In the genomic region with DNA sequence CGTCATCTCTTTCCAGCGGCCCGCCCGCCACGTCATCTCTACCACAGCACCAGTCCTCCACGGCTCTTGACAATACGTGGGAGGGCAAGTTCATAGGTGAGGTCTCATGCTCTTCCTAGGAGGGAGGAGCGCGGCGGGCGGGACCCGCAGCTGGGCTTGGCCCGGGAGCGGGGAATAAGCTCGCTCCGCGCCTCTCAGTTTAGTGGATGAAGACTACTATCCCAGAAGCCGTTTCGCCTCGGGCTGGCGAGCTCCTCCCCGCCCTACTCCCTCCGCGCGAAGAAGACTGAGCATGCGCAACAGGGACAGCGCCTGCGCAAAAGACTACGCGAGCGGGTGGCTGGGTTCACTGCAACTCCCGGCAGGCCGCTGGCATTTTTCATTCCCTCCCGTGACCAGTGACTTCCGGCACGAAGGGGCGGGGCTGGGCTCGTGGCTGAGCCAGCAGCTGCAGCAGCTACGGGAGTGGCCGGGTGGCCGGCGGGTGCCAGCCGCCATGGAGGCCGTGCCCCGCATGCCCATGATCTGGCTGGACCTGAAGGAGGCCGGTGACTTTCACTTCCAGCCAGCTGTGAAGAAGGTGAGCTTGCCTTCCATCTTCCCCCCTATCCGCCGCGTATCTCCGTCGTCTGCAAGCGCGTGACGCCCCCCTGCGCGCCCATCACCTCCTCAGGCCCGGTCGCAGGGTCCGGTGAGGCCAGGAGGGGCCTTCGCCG, we compare ENCODE assay signal across 1 cellular context.
TF ChIP-seq lines count a peak whose summit lies in the region.

Gene PTPN23, plus strand, starts transcription at position 421 of the 716 bp plus-strand sequence. Its CDS starts 76 bp downstream, at position 497.

TF ChIP-seq in K562, 482 proteins besides CTCF, POLR2A, EP300 and RAD21 (continued from another document and continues in another):
- TF ChIP-seq NCOR1 (IDR thresholded peaks at IDR 0.05) (no peak), GATAD2A (IDR thresholded peaks at IDR 0.05) (peak; percentile 58; the same call in 1 of the 2 replicates), ZKSCAN3 (CRISPR knock-in tag; IDR thresholded peaks at IDR 0.05) (no peak), SOX6 (IDR thresholded peaks at IDR 0.05) (peak; percentile 56), ZEB2 (IDR thresholded peaks at IDR 0.05) (peak; percentile 65), PBX2 (CRISPR knock-in tag; IDR thresholded peaks at IDR 0.05; ENCODE audit: low read depth) (no peak), PBX2 (tag; conservative IDR thresholded peaks at IDR 0.05; ENCODE audit: low read depth) (peak; percentile 59), RNF219 (CRISPR knock-in tag; IDR thresholded peaks at IDR 0.05) (no peak), KDM4B (IDR thresholded peaks at IDR 0.05; ENCODE audit: borderline replicate concordance in 2 of 2, low read depth in 1 of 2) (peak in 1 of 2 experiments; percentile 92; a peak in 2 of 4 replicates), MTA1 (IDR thresholded peaks at IDR 0.05; ENCODE audit: borderline replicate concordance) (0 out of 2 replicates have a peak, but pooled peaks have one; percentile 69), SIN3B (IDR thresholded peaks at IDR 0.05; ENCODE audit: low read depth) (peak; percentile 27; the same call in 1 of the 2 replicates), NR2C2 (CRISPR knock-in tag; IDR thresholded peaks at IDR 0.05) (peak; percentile 90), NR2C2 (tag; IDR thresholded peaks at IDR 0.05) (peak; percentile 97), ZNF444 (CRISPR knock-in tag; IDR thresholded peaks at IDR 0.05) (0 out of 2 replicates have a peak, but pooled peaks have one; percentile 17), SNAPC5 (CRISPR knock-in tag; IDR thresholded peaks at IDR 0.05) (no peak), POLR3A (IDR thresholded peaks at IDR 0.05; ENCODE audit: borderline replicate concordance, extremely low read depth, insufficient read depth, insufficient read length) (no peak), BMI1 (IDR thresholded peaks at IDR 0.05; ENCODE audit: low read length) (no peak), YY1 (IDR thresholded peaks at IDR 0.05; ENCODE audit: borderline replicate concordance in 1 of 3, control insufficient read depth in 1 of 3, extremely low read depth in 1 of 3, insufficient read depth in 3 of 3, insufficient read length in 1 of 3, insufficient replicate concordance in 2 of 3, low read depth in 1 of 3, low read length in 2 of 3) (peak in 2 of 3 experiments; percentile 25 to 71), SP1 (CRISPR knock-in tag; IDR thresholded peaks at IDR 0.05) (peak; percentile 97), HCFC1 (IDR thresholded peaks at IDR 0.05; ENCODE audit: low read depth, low read length) (peak; percentile 88), CCAR2 (IDR thresholded peaks at IDR 0.05; ENCODE audit: low read depth, low read length) (no peak), SRF (CRISPR knock-in tag; IDR thresholded peaks at IDR 0.05) (peak in 1 of 2 experiments; percentile 57; a peak in 1 of 4 replicates), MBD1 (CRISPR knock-in tag; IDR thresholded peaks at IDR 0.05) (no peak), ZNF76 (CRISPR knock-in tag; IDR thresholded peaks at IDR 0.05; ENCODE audit: borderline replicate concordance) (no peak; the same call in 1 of the 2 replicates), SNRNP70 (optimal IDR thresholded peaks at IDR 0.05; ENCODE audit: low read depth, low read length) (no peak), ZNF124 (CRISPR knock-in tag; IDR thresholded peaks at IDR 0.05) (no peak), NFXL1 (CRISPR knock-in tag; IDR thresholded peaks at IDR 0.05) (no peak), SIX5 (IDR thresholded peaks at IDR 0.05; ENCODE audit: borderline replicate concordance in 1 of 2, insufficient read depth in 1 of 2, low read depth in 1 of 2, low read length in 2 of 2) (peak; percentile 56 to 62; a peak in 3 of 4 replicates), U2AF1 (optimal IDR thresholded peaks at IDR 0.05; ENCODE audit: low read depth, low read length) (peak; percentile 62), GTF2E2 (tag; IDR thresholded peaks at IDR 0.05) (no peak), SAFB (IDR thresholded peaks at IDR 0.05; ENCODE audit: borderline replicate concordance, low read depth, low read length) (peak; percentile 67; the same call in 1 of the 2 replicates), MXI1 (IDR thresholded peaks at IDR 0.05; ENCODE audit: low read depth, low read length) (peak; percentile 93), VEZF1 (CRISPR knock-in tag; IDR thresholded peaks at IDR 0.05) (peak; percentile 98), HSF4 (CRISPR knock-in tag; IDR thresholded peaks at IDR 0.05; ENCODE audit: borderline replicate concordance) (no peak), RBM39 (optimal IDR thresholded peaks at IDR 0.05; ENCODE audit: low read depth, low read length) (no peak)
- TF ChIP-seq, protein P1, sequence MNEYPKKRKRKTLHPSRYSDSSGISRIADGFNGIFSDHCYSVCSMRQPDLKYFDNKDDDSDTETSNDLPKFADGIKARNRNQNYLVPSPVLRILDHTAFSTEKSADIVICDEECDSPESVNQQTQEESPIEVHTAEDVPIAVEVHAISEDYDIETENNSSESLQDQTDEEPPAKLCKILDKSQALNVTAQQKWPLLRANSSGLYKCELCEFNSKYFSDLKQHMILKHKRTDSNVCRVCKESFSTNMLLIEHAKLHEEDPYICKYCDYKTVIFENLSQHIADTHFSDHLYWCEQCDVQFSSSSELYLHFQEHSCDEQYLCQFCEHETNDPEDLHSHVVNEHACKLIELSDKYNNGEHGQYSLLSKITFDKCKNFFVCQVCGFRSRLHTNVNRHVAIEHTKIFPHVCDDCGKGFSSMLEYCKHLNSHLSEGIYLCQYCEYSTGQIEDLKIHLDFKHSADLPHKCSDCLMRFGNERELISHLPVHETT (CRISPR knock-in tag; conservative IDR thresholded peaks at IDR 0.05 in 1 of 2, IDR thresholded peaks at IDR 0.05 in 1 of 2) = peak in 1 of 2 experiments; percentile 58; a peak in 1 of 4 replicates
- TF ChIP-seq, protein P2, sequence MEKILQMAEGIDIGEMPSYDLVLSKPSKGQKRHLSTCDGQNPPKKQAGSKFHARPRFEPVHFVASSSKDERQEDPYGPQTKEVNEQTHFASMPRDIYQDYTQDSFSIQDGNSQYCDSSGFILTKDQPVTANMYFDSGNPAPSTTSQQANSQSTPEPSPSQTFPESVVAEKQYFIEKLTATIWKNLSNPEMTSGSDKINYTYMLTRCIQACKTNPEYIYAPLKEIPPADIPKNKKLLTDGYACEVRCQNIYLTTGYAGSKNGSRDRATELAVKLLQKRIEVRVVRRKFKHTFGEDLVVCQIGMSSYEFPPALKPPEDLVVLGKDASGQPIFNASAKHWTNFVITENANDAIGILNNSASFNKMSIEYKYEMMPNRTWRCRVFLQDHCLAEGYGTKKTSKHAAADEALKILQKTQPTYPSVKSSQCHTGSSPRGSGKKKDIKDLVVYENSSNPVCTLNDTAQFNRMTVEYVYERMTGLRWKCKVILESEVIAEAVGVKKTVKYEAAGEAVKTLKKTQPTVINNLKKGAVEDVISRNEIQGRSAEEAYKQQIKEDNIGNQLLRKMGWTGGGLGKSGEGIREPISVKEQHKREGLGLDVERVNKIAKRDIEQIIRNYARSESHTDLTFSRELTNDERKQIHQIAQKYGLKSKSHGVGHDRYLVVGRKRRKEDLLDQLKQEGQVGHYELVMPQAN (IDR thresholded peaks at IDR 0.05; ENCODE audit: borderline replicate concordance) = peak; percentile 97
- TF ChIP-seq, protein P3, sequence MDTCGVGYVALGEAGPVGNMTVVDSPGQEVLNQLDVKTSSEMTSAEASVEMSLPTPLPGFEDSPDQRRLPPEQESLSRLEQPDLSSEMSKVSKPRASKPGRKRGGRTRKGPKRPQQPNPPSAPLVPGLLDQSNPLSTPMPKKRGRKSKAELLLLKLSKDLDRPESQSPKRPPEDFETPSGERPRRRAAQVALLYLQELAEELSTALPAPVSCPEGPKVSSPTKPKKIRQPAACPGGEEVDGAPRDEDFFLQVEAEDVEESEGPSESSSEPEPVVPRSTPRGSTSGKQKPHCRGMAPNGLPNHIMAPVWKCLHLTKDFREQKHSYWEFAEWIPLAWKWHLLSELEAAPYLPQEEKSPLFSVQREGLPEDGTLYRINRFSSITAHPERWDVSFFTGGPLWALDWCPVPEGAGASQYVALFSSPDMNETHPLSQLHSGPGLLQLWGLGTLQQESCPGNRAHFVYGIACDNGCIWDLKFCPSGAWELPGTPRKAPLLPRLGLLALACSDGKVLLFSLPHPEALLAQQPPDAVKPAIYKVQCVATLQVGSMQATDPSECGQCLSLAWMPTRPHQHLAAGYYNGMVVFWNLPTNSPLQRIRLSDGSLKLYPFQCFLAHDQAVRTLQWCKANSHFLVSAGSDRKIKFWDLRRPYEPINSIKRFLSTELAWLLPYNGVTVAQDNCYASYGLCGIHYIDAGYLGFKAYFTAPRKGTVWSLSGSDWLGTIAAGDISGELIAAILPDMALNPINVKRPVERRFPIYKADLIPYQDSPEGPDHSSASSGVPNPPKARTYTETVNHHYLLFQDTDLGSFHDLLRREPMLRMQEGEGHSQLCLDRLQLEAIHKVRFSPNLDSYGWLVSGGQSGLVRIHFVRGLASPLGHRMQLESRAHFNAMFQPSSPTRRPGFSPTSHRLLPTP (IDR thresholded peaks at IDR 0.05; ENCODE audit: borderline replicate concordance, extremely low read depth, insufficient read length) = no peak
- TF ChIP-seq, protein P4, sequence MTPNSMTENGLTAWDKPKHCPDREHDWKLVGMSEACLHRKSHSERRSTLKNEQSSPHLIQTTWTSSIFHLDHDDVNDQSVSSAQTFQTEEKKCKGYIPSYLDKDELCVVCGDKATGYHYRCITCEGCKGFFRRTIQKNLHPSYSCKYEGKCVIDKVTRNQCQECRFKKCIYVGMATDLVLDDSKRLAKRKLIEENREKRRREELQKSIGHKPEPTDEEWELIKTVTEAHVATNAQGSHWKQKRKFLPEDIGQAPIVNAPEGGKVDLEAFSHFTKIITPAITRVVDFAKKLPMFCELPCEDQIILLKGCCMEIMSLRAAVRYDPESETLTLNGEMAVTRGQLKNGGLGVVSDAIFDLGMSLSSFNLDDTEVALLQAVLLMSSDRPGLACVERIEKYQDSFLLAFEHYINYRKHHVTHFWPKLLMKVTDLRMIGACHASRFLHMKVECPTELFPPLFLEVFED (CRISPR knock-in tag; conservative IDR thresholded peaks at IDR 0.05) = peak; percentile 79; the same call in 1 of the 2 replicates
